In the genomic region with DNA sequence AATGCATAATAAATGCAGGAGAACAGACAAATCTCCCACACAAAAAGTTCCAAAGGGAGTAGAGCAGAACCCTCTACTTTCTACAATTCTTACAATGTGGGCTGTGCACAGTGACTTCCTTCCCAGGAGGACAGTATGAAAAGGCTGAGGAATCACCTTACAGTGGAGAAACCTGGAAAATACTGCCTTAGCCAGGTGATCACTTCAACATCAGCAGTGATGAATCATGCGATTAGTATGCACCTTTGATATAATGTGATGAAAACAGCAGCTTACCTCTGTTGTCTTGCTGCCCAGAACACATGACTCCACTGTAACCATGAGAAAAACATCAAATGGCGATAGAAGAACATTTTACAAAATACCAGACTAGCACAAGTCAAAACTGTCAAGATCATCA, we compare ENCODE assay signal across 1 cellular context.
A peak's percentile ranks its signal among the peaks of the same experiment; 100 is the strongest.
TF ChIP-seq lines count a peak whose summit lies in the region.

No MANE protein-coding gene starts in this region.

TF ChIP-seq in H1, 55 proteins besides CTCF, POLR2A, EP300 and RAD21:
- TF ChIP-seq PHF8 (conservative IDR thresholded peaks at IDR 0.05; ENCODE audit: low read depth, low read length) = no peak
- no peak for TF ChIP-seq EGR1 (IDR thresholded peaks at IDR 0.05; ENCODE audit: borderline replicate concordance, low read depth, low read length)
- 0 out of 2 replicates have a peak, but pooled peaks have one; percentile 24 for TF ChIP-seq JUN (IDR thresholded peaks at IDR 0.05; ENCODE audit: low read depth, low read length)
